In genomic region chr2:169640104-169640503, GRCh38 we compare ENCODE assay signal across 26 cellular contexts. TPM values are rescaled to one million over a fixed set of nuclear protein-coding genes. Genes with fewer than 3 reads are reported as not detected.
"Had no signal": no experiment of that assay in that cellular context is flagged by ENCODE, and none has a peak within 500 bp of the region (broad histone marks: within the 10 kb centered on the region; RNA-seq: fewer than 3 reads in every experiment).

No MANE protein-coding gene starts in this region.

- H3K4me2 ChIP-seq: neural progenitor cell had no signal

- H3K4me1 ChIP-seq: neural progenitor cell, parathyroid adenoma, psoas muscle, thyroid gland, tibial nerve, upper lobe of left lung, vagina had no signal

- H3K36me3 ChIP-seq: ovary had no signal

- H3K27ac ChIP-seq: neural progenitor cell, ovary, parathyroid adenoma, psoas muscle, skin epidermis, stomach, thoracic aorta, thyroid gland, tibial nerve, upper lobe of left lung, vagina had no signal

- ATAC-seq: naive thymus-derived CD4-positive, alpha-beta T cell; natural killer cell; psoas muscle; right cardiac atrium; sciatic nerve; stimulated activated effector memory CD8-positive, alpha-beta T cell treated with anti-CD3 and anti-CD28 coated beads, Interleukin-12 subunit alpha, Interleukin-12 subunit beta, amount 100 ng/mL, for 72 hours; stimulated activated naive B cell treated with anti-CD40 and anti-IgM and Interleukin-4, amounts not matched to agents 10 μg/mL and 1 μg/mL and 100 μg/mL, for 72 hours had no signal

- DNase-seq: naive thymus-derived CD4-positive, alpha-beta T cell; natural killer cell; occipital lobe; ovary; posterior cingulate gyrus; psoas muscle; right cardiac atrium; stimulated activated CD4-positive, alpha-beta T cell treated with anti-CD3 and anti-CD28 coated beads, Interleukin-15, amount 100 ng/mL, for 24 hours; stimulated activated CD4-positive, alpha-beta T cell treated with anti-CD3 and anti-CD28 coated beads, Interleukin-2, amount 100 ng/mL, for 24 hours; stimulated activated CD4-positive, alpha-beta T cell treated with anti-CD3 and anti-CD28 coated beads, Interleukin-2, amount 100 ng/mL, for 48 hours; stimulated activated CD4-positive, alpha-beta T cell treated with anti-CD3 and anti-CD28 coated beads, Interleukin-4, amount 100 ng/mL, for 24 hours; stimulated activated naive B cell treated with anti-CD40 and anti-IgM and Interleukin-4, amounts not matched to agents 10 μg/mL and 1 μg/mL and 100 μg/mL, for 72 hours; stimulated activated naive CD4-positive, alpha-beta T cell treated with Interleukin-2 at 50 U/mL for 16 hours; stomach; thyroid gland; upper lobe of left lung had no signal

- H3K4me3 ChIP-seq: neural progenitor cell, ovary, psoas muscle, skin epidermis, stomach, thoracic aorta, thyroid gland, tibial nerve, upper lobe of left lung, vagina had no signal

- H2AFZ ChIP-seq: neural progenitor cell, parathyroid adenoma had no signal

- FAIRE-seq: urothelium cell line had no signal

- H3K79me2 ChIP-seq: parathyroid adenoma had no signal

- H3K9ac ChIP-seq: neural progenitor cell, parathyroid adenoma had no signal

- H3K9me3 ChIP-seq: ovary, psoas muscle, stomach, thoracic aorta, thyroid gland, tibial nerve, upper lobe of left lung, vagina had no signal

- H3K27me3 ChIP-seq: neural progenitor cell, ovary, stomach, thyroid gland, tibial nerve, upper lobe of left lung, vagina had no signal

RNA-seq across cellular contexts. Expression of gene CFAP210, which starts 54.1 kb away (rescaled TPM):
- total RNA-seq: psoas muscle, right cardiac atrium, subcutaneous adipose tissue, thoracic aorta had no signal
- polyA plus RNA-seq: naive thymus-derived CD4-positive, alpha-beta T cell had no signal
